In the genomic region with DNA sequence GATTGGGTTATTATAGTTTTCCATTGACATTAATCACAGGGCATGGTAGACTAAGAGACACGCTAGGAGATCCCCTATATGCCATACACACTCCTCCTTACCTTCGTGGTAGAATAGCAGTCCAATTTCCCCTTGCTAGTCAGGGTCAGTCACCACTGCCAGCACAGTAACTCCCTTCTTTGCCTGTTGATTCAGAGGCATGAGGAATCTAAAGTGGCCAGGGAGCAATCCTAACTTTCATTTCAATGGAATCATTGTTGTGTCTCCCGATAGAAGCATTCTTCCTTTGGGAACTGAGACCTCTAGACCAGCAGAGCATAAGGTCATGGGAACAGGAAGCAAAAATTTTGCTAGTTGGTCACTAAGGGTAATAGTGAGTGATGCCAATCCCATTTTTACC, we compare ENCODE assay signal across 18 cellular contexts. TPM values are rescaled to one million over a fixed set of nuclear protein-coding genes. Genes with fewer than 3 reads are reported as not detected.
DNase-seq lines count a peak whose midpoint lies in the region; ATAC-seq, FAIRE-seq and TF ChIP-seq lines count a peak whose summit lies in the region.
"Had no signal": no experiment of that assay in that cellular context is flagged by ENCODE, and none has a peak within 500 bp of the region (broad histone marks: within the 10 kb centered on the region; RNA-seq: fewer than 3 reads in every experiment).

No MANE protein-coding gene starts in this region.

- H3K79me2 ChIP-seq in astrocyte (ENCODE audit: insufficient read depth, low read length) (no peaks in the 10 kb centered on the region), PC-9 (ENCODE audit: low read depth) (no peaks in the 10 kb centered on the region)

- H3K9me3 Mint-ChIP-seq in astrocyte (ENCODE audit: unreplicated experiment) (peaks cover 4% of the 10 kb centered on the region), neural crest cell (peaks cover 3% of the 10 kb centered on the region)
- H3K9me3 Mint-ChIP-seq: CD4-positive, alpha-beta T cell; H9 had no signal

- CTCF ChIA-PET in PC-9 (lab: Charles Lee): no interaction called here

- no peaks in the 10 kb centered on the region for H4K20me1 ChIP-seq in astrocyte (ENCODE audit: insufficient read depth, low read length)
- no peaks in the 10 kb centered on the region for H4K20me1 ChIP-seq in PC-9 (ENCODE audit: insufficient read depth)

- H3K4me1 Mint-ChIP-seq in astrocyte (ENCODE audit: low read depth, unreplicated experiment) (peaks cover 5% of the 10 kb centered on the region), neural crest cell (peaks cover 52% of the 10 kb centered on the region)
- H3K4me1 Mint-ChIP-seq: B cell had no signal

- no peak for TF ChIP-seq CTCF in astrocyte (IDR thresholded peaks at IDR 0.05; ENCODE audit: insufficient read depth, low read depth, low read length)
- no peak for TF ChIP-seq CTCF in neural crest cell (conservative IDR thresholded peaks at IDR 0.05)
- TF ChIP-seq CTCF in upper lobe of right lung (IDR thresholded peaks at IDR 0.05): no peak
- TF ChIP-seq CTCF in PC-9 (conservative IDR thresholded peaks at IDR 0.05): no peak

- H3K27ac ChIP-seq in astrocyte (ENCODE audit: low read depth, low read length): no peak overlapping the region
- H3K27ac ChIP-seq in upper lobe of right lung: no peak overlapping the region
- no peak overlapping the region for H3K27ac ChIP-seq in PC-9

- H3K4me3 ChIP-seq in astrocyte (ENCODE audit: insufficient read depth, low read depth, low read length) (no peak overlapping the region), upper lobe of right lung (no peak overlapping the region), PC-9 (no peak overlapping the region)
- H3K4me3 ChIP-seq: GM12878 had no signal

- BruUV-seq in PC-9 (replicated peaks; lab: Mats Ljungman, UMichigan): no TSS peak

- H3K4me3 Mint-ChIP-seq in astrocyte (ENCODE audit: unreplicated experiment): no peak overlapping the region
- H3K4me3 Mint-ChIP-seq in neural crest cell: peak overlapping the region; percentile 56
- H3K4me3 Mint-ChIP-seq: B cell; CD4-positive, alpha-beta T cell; H9 had no signal

- H3K9me2 ChIP-seq in PC-9 (ENCODE audit: insufficient read depth): no peaks in the 10 kb centered on the region

- H3K36me3 ChIP-seq in astrocyte (ENCODE audit: insufficient read depth, low read length): no peaks in the 10 kb centered on the region
- no peaks in the 10 kb centered on the region for H3K36me3 ChIP-seq in upper lobe of right lung
- H3K36me3 ChIP-seq in PC-9 (ENCODE audit: low read depth): no peaks in the 10 kb centered on the region

- H3K27me3 Mint-ChIP-seq in astrocyte (ENCODE audit: low read depth, unreplicated experiment) (no peaks in the 10 kb centered on the region), neural crest cell (ENCODE audit: low read depth) (no peaks in the 10 kb centered on the region)
- H3K27me3 Mint-ChIP-seq: B cell; CD4-positive, alpha-beta T cell had no signal

- H3K9me3 ChIP-seq in astrocyte (ENCODE audit: insufficient read depth, low read depth, low read length) (no peaks in the 10 kb centered on the region), upper lobe of right lung (no peaks in the 10 kb centered on the region), PC-9 (ENCODE audit: insufficient read depth, low read depth) (no peaks in the 10 kb centered on the region)

- ATAC-seq in upper lobe of right lung: no peak
- ATAC-seq: GM12878 had no signal

- intact Hi-C loops in cardiac septum (cut with DNase I): no loop called here
- intact Hi-C loops in upper lobe of right lung (cut with DNase I): no loop called here
- intact Hi-C loops in PC-9 (cut with micrococcal nuclease; ENCODE audit: unreplicated experiment): no loop called here

- POLR2A ChIA-PET in PC-9 (lab: Charles Lee; ENCODE audit: unreplicated experiment): no interaction called here

- H3K27me3 ChIP-seq in astrocyte (ENCODE audit: insufficient read depth, low read length): no peaks in the 10 kb centered on the region
- no peaks in the 10 kb centered on the region for H3K27me3 ChIP-seq in upper lobe of right lung
- no peaks in the 10 kb centered on the region for H3K27me3 ChIP-seq in PC-9 (ENCODE audit: insufficient read depth, low read depth)

- FAIRE-seq in astrocyte (lab: Jason Lieb, UNC): no peak
- FAIRE-seq: GM12878, GM18507, HTR-8/SVneo had no signal

- H3K36me3 Mint-ChIP-seq in astrocyte (ENCODE audit: low read depth, unreplicated experiment) (no peaks in the 10 kb centered on the region), neural crest cell (ENCODE audit: low read depth) (peaks cover 12% of the 10 kb centered on the region)

- peak overlapping the region; percentile 34 for H3K27ac Mint-ChIP-seq in astrocyte (ENCODE audit: unreplicated experiment)
- H3K27ac Mint-ChIP-seq in neural crest cell (ENCODE audit: unreplicated experiment): peak overlapping the region; percentile 36
- H3K27ac Mint-ChIP-seq: B cell; CD4-positive, alpha-beta T cell; H9 had no signal

- H3K4me1 ChIP-seq in astrocyte (ENCODE audit: insufficient read depth, low read length) (no peaks in the 10 kb centered on the region), upper lobe of right lung (no peaks in the 10 kb centered on the region), PC-9 (replicated peaks; ENCODE audit: insufficient read depth) (no peaks in the 10 kb centered on the region)

- H3K4me2 ChIP-seq in astrocyte (ENCODE audit: low read length): no peak overlapping the region
- no peak overlapping the region for H3K4me2 ChIP-seq in PC-9

- H2AFZ ChIP-seq in astrocyte (ENCODE audit: low read depth, low read length): no peak overlapping the region
- H2AFZ ChIP-seq in PC-9: no peak overlapping the region

- no peaks in the 10 kb centered on the region for H3F3A ChIP-seq in PC-9 (ENCODE audit: insufficient read depth, low read depth)

- DNase-seq in COLO829 (ENCODE audit: low spot score) (peak; percentile 81), astrocyte (ENCODE audit: low read depth) (no peak), epidermal melanocyte (ENCODE audit: insufficient read length, low spot score) (peak; percentile 49), neural crest cell (ENCODE audit: low read depth, low spot score) (peak; percentile 8), cardiac septum (ENCODE audit: low spot score) (no peak), upper lobe of right lung (no peak), PC-9 (no peak)
- DNase-seq: ACHN; C1 segment of cervical spinal cord; CD4-positive, alpha-beta T cell; DMS79; H9 had no signal

- H3K9ac ChIP-seq in astrocyte (ENCODE audit: low read length): no peak overlapping the region

RNA-seq across cellular contexts. Expression of a gene that starts 51.1 kb away (rescaled TPM):
- total RNA-seq in astrocyte: 10.4 and 10.5 TPM in 2 replicates
- 39.3 and 39.6 TPM in 2 replicates for total RNA-seq in neural crest cell
- total RNA-seq in cardiac septum: 1.00 TPM
- total RNA-seq in upper lobe of right lung: 0.75 TPM
- total RNA-seq in PC-9 (2021): not detected in 2 replicates
- total RNA-seq: A172, B cell, G401 had no signal

Comparison
In these comparisons a context has a peak if more than half of its experiments do, and no peak if none do; other contexts are left out.
1. DNase-seq: peak in COLO829 (single experiment), epidermal melanocyte (single experiment) and neural crest cell (single experiment); none in astrocyte (single experiment), cardiac septum (single experiment), upper lobe of right lung (single experiment) and PC-9 (0 of 2).